In the genomic region with DNA sequence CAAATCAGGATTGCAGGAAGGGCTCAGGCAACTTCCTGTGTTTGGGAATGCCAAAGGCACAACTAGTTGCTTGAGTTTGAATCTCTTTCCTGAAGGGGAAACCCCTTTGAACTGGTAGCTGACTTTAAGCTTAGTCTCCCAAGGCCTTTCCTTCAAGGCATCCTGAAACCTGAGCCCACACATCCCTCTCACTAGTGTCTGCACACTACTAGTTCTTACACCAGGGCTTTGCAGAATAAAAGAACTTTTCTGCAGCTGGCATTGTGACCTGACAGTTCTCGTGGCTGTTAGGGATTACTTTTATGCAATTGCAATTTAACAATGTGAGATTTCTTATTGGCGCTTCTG, we compare ENCODE assay signal across 20 cellular contexts.
DNase-seq lines count a peak whose midpoint lies in the region; ATAC-seq and TF ChIP-seq lines count a peak whose summit lies in the region.
"Had no signal": no experiment of that assay in that cellular context is flagged by ENCODE, and none has a peak within 500 bp of the region (broad histone marks: within the 10 kb centered on the region; RNA-seq: fewer than 3 reads in every experiment).

No MANE protein-coding gene starts in this region.

- H3K9me3 Mint-ChIP-seq in H9, result peaks cover 22% of the 10 kb centered on the region in 2 experiments
- peaks cover 28% of the 10 kb centered on the region for H3K9me3 Mint-ChIP-seq in WTC11

- no peak overlapping the region for H4K5ac ChIP-seq in H9 (ENCODE audit: insufficient read length, low read depth, low read length)

- no peak overlapping the region for H3T11ph ChIP-seq in H9 (ENCODE audit: low read length)

- H3K4me1 ChIP-seq in H9 (ENCODE audit: insufficient read depth, low read length) (peaks cover 6% of the 10 kb centered on the region), hepatocyte (ENCODE audit: insufficient read depth) (no peaks in the 10 kb centered on the region)
- H3K4me1 ChIP-seq: foreskin keratinocyte, Peyer's patch, prostate gland, sigmoid colon had no signal

- no peaks in the 10 kb centered on the region for H3K36me3 ChIP-seq in hepatocyte (replicated peaks; ENCODE audit: insufficient read depth, low read depth)
- H3K36me3 ChIP-seq: prostate gland had no signal

- no peaks in the 10 kb centered on the region for H3K9me2 ChIP-seq in hepatocyte (replicated peaks; ENCODE audit: insufficient read depth)

- peak; percentile 71 for ATAC-seq in WTC11
- ATAC-seq: foreskin keratinocyte had no signal

- H2BK5ac ChIP-seq in H9 (ENCODE audit: insufficient read length, low read length), result no peak overlapping the region

- no peak overlapping the region for H3K23ac ChIP-seq in H9 (ENCODE audit: insufficient read length, low read depth, low read length)

- no peak overlapping the region for H2AFZ ChIP-seq in H9 (ENCODE audit: low read length)
- H2AFZ ChIP-seq in hepatocyte, result no peak overlapping the region

- H4K8ac ChIP-seq in H9 (replicated peaks; ENCODE audit: insufficient read length, low read depth, low read length), result no peak overlapping the region

- peaks cover 22 to 24% of the 10 kb centered on the region in 2 experiments for H3K4me1 Mint-ChIP-seq in H9
- peaks cover 27% of the 10 kb centered on the region for H3K4me1 Mint-ChIP-seq in WTC11

- no peaks in the 10 kb centered on the region for H3K79me1 ChIP-seq in H9 (ENCODE audit: insufficient read depth, low read depth, low read length, poor library complexity, severe bottlenecking)

- H3K4me2 ChIP-seq in H9 (ENCODE audit: insufficient read depth, insufficient read length, low read length), result no peak overlapping the region
- H3K4me2 ChIP-seq in hepatocyte, result no peak overlapping the region

- no peak overlapping the region for H2AK5ac ChIP-seq in H9 (ENCODE audit: insufficient read length, low read length)

- H3K4me3 Mint-ChIP-seq in H9, result no peak overlapping the region
- H3K4me3 Mint-ChIP-seq in WTC11, result no peak overlapping the region
- H3K4me3 Mint-ChIP-seq: mesothelial cell of epicardium; naive B cell; stimulated activated naive B cell treated with anti-CD40 and anti-IgM and Interleukin-4, amounts not matched to agents 10 μg/mL and 1 μg/mL and 100 μg/mL, for 72 hours had no signal

- no peak overlapping the region for H3K18ac ChIP-seq in H9 (ENCODE audit: insufficient read length, low read depth, low read length)

- H3K9ac ChIP-seq in H9 (ENCODE audit: extremely low read depth, insufficient read length, low read length), result no peak overlapping the region

- POLR2A ChIA-PET in WTC11 (lab: Charles Lee), result no interaction called here

- no peak overlapping the region for H4K91ac ChIP-seq in H9 (ENCODE audit: insufficient read length, low read depth, low read length)

- no peak overlapping the region for H2BK15ac ChIP-seq in H9 (ENCODE audit: low read depth, low read length)

- H3K56ac ChIP-seq in H9 (ENCODE audit: insufficient read length, low read depth, low read length), result no peak overlapping the region

- H3K79me2 ChIP-seq in H9 (ENCODE audit: insufficient read depth, low read length), result no peaks in the 10 kb centered on the region
- H3K79me2 ChIP-seq in hepatocyte, result no peaks in the 10 kb centered on the region

- H2BK120ac ChIP-seq in H9 (ENCODE audit: low read depth, low read length, poor library complexity, severe bottlenecking), result no peak overlapping the region

- CTCF ChIA-PET in WTC11 (lab: Charles Lee), result interaction anchor here (0.6 to 2.5 kb wide), 5 partner anchors 12 to 95 kb away, joined by 3 to 12 read pairs (median 10); a partner anchor contains a TSS

- TF ChIP-seq CTCF in C4-2B (conservative IDR thresholded peaks at IDR 0.05) (no peak), H9 (conservative IDR thresholded peaks at IDR 0.05) (no peak), WTC11 (IDR thresholded peaks at IDR 0.05) (no peak), hepatocyte (IDR thresholded peaks at IDR 0.05; ENCODE audit: poor library complexity) (no peak)

- H3K14ac ChIP-seq in H9 (ENCODE audit: insufficient read depth, low read length), result no peak overlapping the region

- H3K27ac ChIP-seq in C4-2B, result peak overlapping the region; percentile 11; the same call in 1 of the 2 replicates
- no peak overlapping the region for H3K27ac ChIP-seq in H9 (ENCODE audit: insufficient read length, low read depth, low read length)
- no peak overlapping the region for H3K27ac ChIP-seq in hepatocyte
- H3K27ac ChIP-seq: foreskin keratinocyte, Peyer's patch, prostate gland, sigmoid colon had no signal

- H3K4me3 ChIP-seq in hepatocyte, result no peak overlapping the region
- H3K4me3 ChIP-seq: Peyer's patch, prostate gland, sigmoid colon had no signal

- H2BK20ac ChIP-seq in H9 (ENCODE audit: low read depth, low read length, poor library complexity, severe bottlenecking), result no peak overlapping the region

- peak; percentile 29 for DNase-seq in H9
- no peak for DNase-seq in WTC11 (ENCODE audit: low spot score)
- peak; percentile 28 for DNase-seq in iPS-NIHi11 (ENCODE audit: low spot score)
- DNase-seq in hepatocyte (ENCODE audit: low spot score), result no peak
- no peak for DNase-seq in T-helper 1 cell
- no peak for DNase-seq in effector CD8-positive, alpha-beta T cell (lab: John Stamatoyannopoulos, UW)
- no peak for DNase-seq in NCI-H2029 treated with DMSO at 0.1 percent for 48 hours (lab: John Stamatoyannopoulos, UW)
- DNase-seq: activated CD4-positive, CD25-positive, alpha-beta regulatory T cell; effector CD4-positive, alpha-beta T cell; Kasumi-1; naive B cell; NCI-H524 treated with DMSO at 0.1 percent for 48 hours; nucleus accumbens; Peyer's patch; sigmoid colon; stimulated activated naive B cell treated with anti-CD40 and anti-IgM and Interleukin-4, amounts not matched to agents 10 μg/mL and 1 μg/mL and 100 μg/mL, for 72 hours had no signal

- H3K27me3 ChIP-seq in H9 (ENCODE audit: insufficient read depth, low read length), result no peaks in the 10 kb centered on the region
- H3K27me3 ChIP-seq in hepatocyte, result no peaks in the 10 kb centered on the region
- H3K27me3 ChIP-seq: foreskin keratinocyte, Peyer's patch, sigmoid colon had no signal

- H3K36me3 Mint-ChIP-seq in H9 (ENCODE audit: insufficient read depth in 1 of 3, low read depth in 3 of 3) (peaks cover 25 to 40% (median 30%) of the 10 kb centered on the region in 3 experiments), WTC11 (peaks cover 37% of the 10 kb centered on the region)

- no peaks in the 10 kb centered on the region for H3K9me3 ChIP-seq in H9 (ENCODE audit: control insufficient read depth, low read depth, low read length)
- H3K9me3 ChIP-seq in hepatocyte (ENCODE audit: low read depth), result peaks cover 14% of the 10 kb centered on the region
- H3K9me3 ChIP-seq: prostate gland had no signal

- H2BK12ac ChIP-seq in H9 (ENCODE audit: insufficient read length, low read depth, low read length), result no peak overlapping the region

- H3K23me2 ChIP-seq in H9 (ENCODE audit: insufficient read length, low read depth, low read length, poor library complexity, severe bottlenecking), result no peaks in the 10 kb centered on the region

- no peaks in the 10 kb centered on the region for H4K20me1 ChIP-seq in H9 (ENCODE audit: control insufficient read depth, insufficient read depth, insufficient read length)
- H4K20me1 ChIP-seq in hepatocyte (ENCODE audit: insufficient read depth, poor library complexity, severe bottlenecking), result no peaks in the 10 kb centered on the region

- no CpG with 5 or more reads among the region's 2 CpGs for WGBS in H9 (ENCODE audit: extremely low coverage, insufficient read length, low lambda C conversion rate)
- 82% methylated on average over 2 of the region's 2 CpGs for WGBS in hepatocyte (ENCODE audit: low lambda C conversion rate, missing lambda C conversion rate)

- H3K4ac ChIP-seq in H9 (ENCODE audit: low read depth, low read length), result no peak overlapping the region

- H3K27me3 Mint-ChIP-seq in H9 (ENCODE audit: low read depth) (no peaks in the 10 kb centered on the region; the same call in 1 of the 2 replicates), WTC11 (ENCODE audit: low read depth) (no peaks in the 10 kb centered on the region; the same call in 1 of the 2 replicates)
- H3K27me3 Mint-ChIP-seq: naive B cell; stimulated activated naive B cell treated with anti-CD40 and anti-IgM and Interleukin-4, amounts not matched to agents 10 μg/mL and 1 μg/mL and 100 μg/mL, for 72 hours had no signal

- peak overlapping the region in 1 of 3 experiments; percentile 50; a peak in 1 of 7 replicates for H3K27ac Mint-ChIP-seq in H9
- peak overlapping the region; percentile 93 for H3K27ac Mint-ChIP-seq in WTC11
- H3K27ac Mint-ChIP-seq: mesothelial cell of epicardium; naive B cell; stimulated activated naive B cell treated with anti-CD40 and anti-IgM and Interleukin-4, amounts not matched to agents 10 μg/mL and 1 μg/mL and 100 μg/mL, for 72 hours had no signal

TF ChIP-seq in WTC11, 78 proteins besides CTCF, POLR2A, EP300 and RAD21:
- TF ChIP-seq ELF4 (CRISPR knock-in tag; IDR thresholded peaks at IDR 0.05; ENCODE audit: low read depth) (no peak), PRRX2 (CRISPR knock-in tag; IDR thresholded peaks at IDR 0.05) (no peak), ZNF317 (CRISPR knock-in tag; IDR thresholded peaks at IDR 0.05; ENCODE audit: borderline replicate concordance, low read depth) (no peak), ZNF219 (CRISPR knock-in tag; IDR thresholded peaks at IDR 0.05; ENCODE audit: borderline replicate concordance) (no peak), GTF2I (CRISPR knock-in tag; conservative IDR thresholded peaks at IDR 0.05) (no peak), RELA (CRISPR knock-in tag; IDR thresholded peaks at IDR 0.05; ENCODE audit: borderline replicate concordance) (no peak)
- TF ChIP-seq, protein P1, sequence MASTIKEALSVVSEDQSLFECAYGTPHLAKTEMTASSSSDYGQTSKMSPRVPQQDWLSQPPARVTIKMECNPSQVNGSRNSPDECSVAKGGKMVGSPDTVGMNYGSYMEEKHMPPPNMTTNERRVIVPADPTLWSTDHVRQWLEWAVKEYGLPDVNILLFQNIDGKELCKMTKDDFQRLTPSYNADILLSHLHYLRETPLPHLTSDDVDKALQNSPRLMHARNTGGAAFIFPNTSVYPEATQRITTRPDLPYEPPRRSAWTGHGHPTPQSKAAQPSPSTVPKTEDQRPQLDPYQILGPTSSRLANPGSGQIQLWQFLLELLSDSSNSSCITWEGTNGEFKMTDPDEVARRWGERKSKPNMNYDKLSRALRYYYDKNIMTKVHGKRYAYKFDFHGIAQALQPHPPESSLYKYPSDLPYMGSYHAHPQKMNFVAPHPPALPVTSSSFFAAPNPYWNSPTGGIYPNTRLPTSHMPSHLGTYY (CRISPR knock-in tag; IDR thresholded peaks at IDR 0.05), result no peak

Comparison
In these comparisons a context has a peak if more than half of its experiments do, and no peak if none do; other contexts are left out.
1. DNase-seq: peak in H9 (single experiment) and iPS-NIHi11 (single experiment); none in WTC11 (single experiment), hepatocyte (single experiment), T-helper 1 cell (0 of 5), effector CD8-positive, alpha-beta T cell (single experiment) and NCI-H2029 treated with DMSO at 0.1 percent for 48 hours (single experiment).